Comparison of ENCODE assay signal across 12 cellular contexts in genomic region chr10:45235823-45236222, GRCh38.
DNase-seq lines count a peak whose midpoint lies in the region; ATAC-seq and TF ChIP-seq lines count a peak whose summit lies in the region.
"Had no signal": no experiment of that assay in that cellular context is flagged by ENCODE, and none has a peak within 500 bp of the region (broad histone marks: within the 10 kb centered on the region; RNA-seq: fewer than 3 reads in every experiment).

No MANE protein-coding gene starts in this region.

- TF ChIP-seq CTCF in Calu3 (IDR thresholded peaks at IDR 0.05; ENCODE audit: unreplicated experiment) (no peak), cardiac fibroblast (IDR thresholded peaks at IDR 0.05; ENCODE audit: low read depth, low read length) (no peak), omental fat pad (IDR thresholded peaks at IDR 0.05) (no peak)

- no peak overlapping the region for H3K4me3 Mint-ChIP-seq in Calu3 (ENCODE audit: low read depth, unreplicated experiment)
- H3K4me3 Mint-ChIP-seq: brain; T-helper 1 cell treated with Interleukin-12 subunit alpha and Interleukin-12 subunit beta and Interleukin-4 antibody, amounts not matched to agents 30 μg/mL and 1 μg/mL, for 36 hours had no signal

- intact Hi-C loops in Calu3 (cut with micrococcal nuclease; ENCODE audit: unreplicated experiment): loop anchor here (2.0 to 10.0 kb wide), 3 partner anchors 227 to 1019 kb away; no protein-coding TSS in a partner anchor

- ATAC-seq in omental fat pad (ENCODE audit: low FRiP score) (no peak), HG03139 (IDR thresholded peaks at IDR 0.05; ENCODE audit: unreplicated experiment) (no peak)

- no peak overlapping the region for H3K4me3 ChIP-seq in cardiac fibroblast (replicated peaks in 1 of 2; ENCODE audit: low read depth in 2 of 2, low read length in 2 of 2)
- H3K4me3 ChIP-seq: gastroesophageal sphincter, skin epidermis had no signal

- no peaks in the 10 kb centered on the region for H3K36me3 Mint-ChIP-seq in Calu3 (ENCODE audit: insufficient read depth, unreplicated experiment)
- H3K36me3 Mint-ChIP-seq: brain had no signal

- BruUV-seq in Calu3 (replicated peaks; lab: Mats Ljungman, UMichigan): no TSS peak

- peaks cover 10% of the 10 kb centered on the region for H3K4me1 Mint-ChIP-seq in Calu3 (ENCODE audit: low read depth, unreplicated experiment)
- H3K4me1 Mint-ChIP-seq: brain had no signal

- CTCF ChIA-PET in Calu3 (lab: Charles Lee): interaction anchor here (0.9 to 1.7 kb wide), 4 partner anchors 15 to 1029 kb away, joined by 3 to 7 read pairs (median 4); no protein-coding TSS in a partner anchor

- peaks cover 24% of the 10 kb centered on the region for H3K27me3 Mint-ChIP-seq in Calu3 (ENCODE audit: unreplicated experiment)

- no peak overlapping the region for H3K27ac Mint-ChIP-seq in Calu3 (ENCODE audit: unreplicated experiment)
- H3K27ac Mint-ChIP-seq: brain; T-helper 1 cell treated with Interleukin-12 subunit alpha and Interleukin-12 subunit beta and Interleukin-4 antibody, amounts not matched to agents 30 μg/mL and 1 μg/mL, for 36 hours had no signal

- DNase-seq in Calu3 (peak; percentile 5), Kasumi-1 (lab: John Stamatoyannopoulos, UW) (peak; percentile 22 to 32), cardiac fibroblast (ENCODE audit: low read depth in 2 of 2) (peak; percentile 4 to 75), lung microvascular endothelial cell (ENCODE audit: low read depth in 2 of 2) (peak; percentile 18 to 84), omental fat pad (ENCODE audit: low spot score) (no peak), iPS-NIHi7 (ENCODE audit: extremely low spot score) (no peak), NCI-H82 treated with DMSO at 0.1 percent for 48 hours (lab: John Stamatoyannopoulos, UW; ENCODE audit: unreplicated experiment) (no peak)

- no peaks in the 10 kb centered on the region for H3K9me3 Mint-ChIP-seq in Calu3 (ENCODE audit: low read depth, unreplicated experiment)
- H3K9me3 Mint-ChIP-seq: brain; T-helper 1 cell treated with Interleukin-12 subunit alpha and Interleukin-12 subunit beta and Interleukin-4 antibody, amounts not matched to agents 30 μg/mL and 1 μg/mL, for 36 hours had no signal

Comparison
In these comparisons a context has a peak if more than half of its experiments do, and no peak if none do; other contexts are left out.
1. DNase-seq: peak in Calu3 (single experiment), Kasumi-1 (2 of 2), cardiac fibroblast (2 of 2) and lung microvascular endothelial cell (2 of 2); none in omental fat pad (single experiment), iPS-NIHi7 (single experiment) and NCI-H82 treated with DMSO at 0.1 percent for 48 hours (single experiment).